Comparison of ENCODE assay signal across 26 cellular contexts in the genomic region with DNA sequence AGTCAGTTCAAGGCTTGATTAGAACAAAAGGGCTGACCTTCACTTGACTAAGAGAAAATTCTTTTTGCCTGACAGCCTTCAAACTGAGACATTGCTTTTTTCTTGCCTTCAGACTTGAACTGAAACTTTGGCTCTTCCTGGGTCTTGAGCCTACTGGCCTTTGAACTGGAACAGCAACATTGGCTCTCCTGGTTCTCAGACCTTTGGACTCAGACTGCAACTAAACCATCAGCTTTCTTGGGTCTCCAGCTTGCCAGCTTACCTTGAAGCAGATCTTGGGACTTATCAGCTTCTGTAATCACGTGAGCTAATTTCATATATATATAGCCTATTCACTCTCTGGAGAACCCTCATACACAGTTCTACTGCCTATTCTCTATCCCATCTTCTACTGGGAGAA. TPM values are rescaled to one million over a fixed set of nuclear protein-coding genes. Genes with fewer than 3 reads are reported as not detected.
"Had no signal": no experiment of that assay in that cellular context is flagged by ENCODE, and none has a peak within 500 bp of the region (broad histone marks: within the 10 kb centered on the region; RNA-seq: fewer than 3 reads in every experiment).

No MANE protein-coding gene starts in this region.

- H3K36me3 ChIP-seq: colonic mucosa had no signal

- H3K4me1 Mint-ChIP-seq: mesothelial cell of epicardium had no signal

- H3K4me1 ChIP-seq: colonic mucosa, esophagus muscularis mucosa, foreskin keratinocyte, gastroesophageal sphincter, heart left ventricle, left lung, lower lobe of right lung had no signal

- DNase-seq: colonic mucosa; cortex of kidney; effector CD8-positive, alpha-beta T cell; effector memory CD8-positive, alpha-beta T cell; foreskin keratinocyte; heart left ventricle; hypothalamus; immature natural killer cell; islet precursor cell; kidney; kidney glomerular epithelial cell; left lung; left ventricle myocardium superior; lower lobe of right lung; mesenchymal stem cell; mucosa of descending colon; naive B cell had no signal

- H3K79me2 ChIP-seq: hepatocyte had no signal

- H2AFZ ChIP-seq: hepatocyte had no signal

- H3K9me3 ChIP-seq: colonic mucosa had no signal

- H3K4me3 ChIP-seq: colonic mucosa, esophagus muscularis mucosa, gastroesophageal sphincter, heart left ventricle, hepatocyte, left lung, lower lobe of right lung, mucosa of descending colon had no signal

- H3K27ac ChIP-seq: colonic mucosa, esophagus muscularis mucosa, foreskin keratinocyte, gastroesophageal sphincter, hepatocyte, left lung, lower lobe of right lung had no signal

- H3K27ac Mint-ChIP-seq: dendritic cell treated with granulocyte-macrophage colony-stimulating factor and Interleukin-4, amounts not matched to agents 40 ng/mL and 50 ng/mL, for 4 days; effector memory CD8-positive, alpha-beta T cell; immature natural killer cell; mesothelial cell of epicardium had no signal

- H3K4me3 Mint-ChIP-seq: dendritic cell treated with granulocyte-macrophage colony-stimulating factor and Interleukin-4, amounts not matched to agents 40 ng/mL and 50 ng/mL, for 4 days; effector memory CD8-positive, alpha-beta T cell; immature natural killer cell; mesothelial cell of epicardium; naive B cell had no signal

- H3K27me3 ChIP-seq: colonic mucosa, esophagus muscularis mucosa, foreskin keratinocyte, gastroesophageal sphincter, heart left ventricle, hepatocyte, left lung had no signal

- H3K4me2 ChIP-seq: hepatocyte had no signal

- ATAC-seq: effector memory CD8-positive, alpha-beta T cell; gastroesophageal sphincter; left lung; left ventricle myocardium superior; lower lobe of right lung; mucosa of descending colon had no signal

- H3K27me3 Mint-ChIP-seq: dendritic cell treated with granulocyte-macrophage colony-stimulating factor and Interleukin-4, amounts not matched to agents 40 ng/mL and 50 ng/mL, for 4 days; effector memory CD8-positive, alpha-beta T cell; naive B cell had no signal

RNA-seq across cellular contexts. Expression of gene WDR49, which starts 19.5 kb away (rescaled TPM):
- total RNA-seq: endothelial cell of umbilical vein, epithelial cell of proximal tubule, foreskin keratinocyte, hepatocyte, myocyte had no signal
- polyA plus RNA-seq: endothelial cell of umbilical vein, fibroblast of lung, foreskin keratinocyte, hepatocyte had no signal
